In genomic region chr9:12737871-12738270, GRCh38 we compare ENCODE assay signal across 23 cellular contexts. TPM values are rescaled to one million over a fixed set of nuclear protein-coding genes. Genes with fewer than 3 reads are reported as not detected.
"Had no signal": no experiment of that assay in that cellular context is flagged by ENCODE, and none has a peak within 500 bp of the region (broad histone marks: within the 10 kb centered on the region; RNA-seq: fewer than 3 reads in every experiment).

No MANE protein-coding gene starts in this region.

- H2AFZ ChIP-seq: neural progenitor cell had no signal

- DNase-seq: activated CD4-positive, alpha-beta T cell treated with anti-CD3 and anti-CD28 coated beads, Interleukin-2, amount 50 U/mL, for 1 hour; activated CD4-positive, CD25-positive, alpha-beta regulatory T cell treated with anti-CD3 and anti-CD28 coated beads, Interleukin-2, amount 50 U/mL, for 72 hours; activated CD8-positive, alpha-beta memory T cell treated with anti-CD3 and anti-CD28 coated beads for 24 hours; activated CD8-positive, alpha-beta memory T cell treated with anti-CD3 and anti-CD28 coated beads, Interleukin-2, amount 50 U/mL, for 48 hours; activated effector memory CD4-positive, alpha-beta T cell treated with anti-CD3 and anti-CD28 coated beads, Interleukin-2, amount 50 U/mL, for 16 hours; activated T-cell treated with anti-CD3 and anti-CD28 coated beads, Interleukin-2, amount 50 U/mL, for 72 hours; cerebellar nuclear complex; effector CD4-positive, alpha-beta T cell; left ventricle myocardium superior; naive B cell; pancreas; spleen; stimulated activated CD4-positive, alpha-beta T cell treated with anti-CD3 and anti-CD28 coated beads, Interleukin-4, amount 100 ng/mL, for 4 hours; T1000 had no signal

- H3K9me3 ChIP-seq: ascending aorta, pancreas, thoracic aorta had no signal

- H3K4me2 ChIP-seq: neural progenitor cell had no signal

- H3K36me3 ChIP-seq: ascending aorta, breast epithelium, neural progenitor cell, pancreas, spleen, thoracic aorta had no signal

- H3K27me3 ChIP-seq: ascending aorta, breast epithelium, neural progenitor cell, pancreas, spleen had no signal

- ATAC-seq: activated T-cell treated with anti-CD3 and anti-CD28 coated beads, Interleukin-2, amount 50 U/mL, for 72 hours; esophagus mucosa; left ventricle myocardium superior; pancreas; stimulated activated memory B cell treated with anti-CD40 and anti-IgM and Interleukin-4, amounts not matched to agents 10 μg/mL and 1 μg/mL and 100 μg/mL, for 72 hours had no signal

- H3K9ac ChIP-seq: neural progenitor cell had no signal

- H3K4me1 ChIP-seq: ascending aorta, breast epithelium, neural progenitor cell, pancreas, spleen had no signal

- H3K27ac ChIP-seq: ascending aorta, breast epithelium, neural progenitor cell, pancreas, spleen, thoracic aorta had no signal

- FAIRE-seq: pancreas had no signal

- H3K4me3 ChIP-seq: ascending aorta, breast epithelium, neural progenitor cell, pancreas, spleen, thoracic aorta had no signal

RNA-seq across cellular contexts. Expression of gene LURAP1L, which starts 36.9 kb away (rescaled TPM):
- total RNA-seq: activated T-cell treated with anti-CD3 and anti-CD28 coated beads, Interleukin-2, amount 50 U/mL, for 72 hours; T-helper 1 cell treated with Interleukin-12 subunit alpha and Interleukin-12 subunit beta and Interleukin-4 antibody, amounts not matched to agents 30 ng/mL and 1 ng/mL, for 36 hours had no signal

RNA-seq across cellular contexts. Expression of gene TYRP1, which starts 44.7 kb away (rescaled TPM):
- total RNA-seq: activated T-cell treated with anti-CD3 and anti-CD28 coated beads, Interleukin-2, amount 50 U/mL, for 72 hours; ascending aorta; breast epithelium; esophagus mucosa; sciatic nerve; spleen; T-helper 1 cell treated with Interleukin-12 subunit alpha and Interleukin-12 subunit beta and Interleukin-4 antibody, amounts not matched to agents 30 ng/mL and 1 ng/mL, for 36 hours; ureter had no signal
- polyA plus RNA-seq: spleen had no signal
